Comparison of ENCODE assay signal across 1 cellular context in the genomic region with DNA sequence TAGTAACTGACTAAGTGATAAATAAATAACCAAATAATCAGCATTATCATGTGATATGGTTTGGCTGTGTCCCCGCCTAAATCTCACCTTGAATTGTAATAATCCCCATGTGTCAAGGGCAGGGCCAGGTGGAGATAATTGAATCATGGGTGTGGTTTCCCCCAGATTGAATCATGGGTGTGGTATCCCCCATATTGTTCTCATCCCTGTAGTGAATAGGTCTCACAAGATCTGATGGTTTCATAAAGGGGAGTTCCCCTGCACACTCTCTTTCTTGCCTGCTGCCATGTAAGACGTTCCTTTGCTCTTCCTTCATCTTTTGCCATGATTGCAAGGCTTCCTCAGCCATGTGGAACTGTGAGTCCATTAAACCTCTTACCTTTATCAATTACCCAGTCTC.
TF ChIP-seq lines count a peak whose summit lies in the region.

No MANE protein-coding gene starts in this region.

TF ChIP-seq in HEK293, 187 proteins besides CTCF, POLR2A, EP300 and RAD21 (continued from another document):
- TF ChIP-seq, protein P1, sequence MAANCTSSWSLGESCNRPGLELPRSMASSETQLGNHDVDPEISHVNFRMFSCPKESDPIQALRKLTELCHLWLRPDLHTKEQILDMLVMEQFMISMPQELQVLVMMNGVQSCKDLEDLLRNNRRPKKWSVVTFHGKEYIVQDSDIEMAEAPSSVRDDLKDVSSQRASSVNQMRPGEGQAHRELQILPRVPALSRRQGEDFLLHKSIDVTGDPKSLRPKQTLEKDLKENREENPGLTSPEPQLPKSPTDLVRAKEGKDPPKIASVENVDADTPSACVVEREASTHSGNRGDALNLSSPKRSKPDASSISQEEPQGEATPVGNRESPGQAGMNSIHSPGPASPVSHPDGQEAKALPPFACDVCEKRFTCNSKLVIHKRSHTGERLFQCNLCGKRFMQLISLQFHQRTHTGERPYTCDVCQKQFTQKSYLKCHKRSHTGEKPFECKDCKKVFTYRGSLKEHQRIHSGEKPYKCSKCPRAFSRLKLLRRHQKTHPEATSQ (tag by site-specific recombination; IDR thresholded peaks at IDR 0.05) = no peak
- TF ChIP-seq, protein P2, sequence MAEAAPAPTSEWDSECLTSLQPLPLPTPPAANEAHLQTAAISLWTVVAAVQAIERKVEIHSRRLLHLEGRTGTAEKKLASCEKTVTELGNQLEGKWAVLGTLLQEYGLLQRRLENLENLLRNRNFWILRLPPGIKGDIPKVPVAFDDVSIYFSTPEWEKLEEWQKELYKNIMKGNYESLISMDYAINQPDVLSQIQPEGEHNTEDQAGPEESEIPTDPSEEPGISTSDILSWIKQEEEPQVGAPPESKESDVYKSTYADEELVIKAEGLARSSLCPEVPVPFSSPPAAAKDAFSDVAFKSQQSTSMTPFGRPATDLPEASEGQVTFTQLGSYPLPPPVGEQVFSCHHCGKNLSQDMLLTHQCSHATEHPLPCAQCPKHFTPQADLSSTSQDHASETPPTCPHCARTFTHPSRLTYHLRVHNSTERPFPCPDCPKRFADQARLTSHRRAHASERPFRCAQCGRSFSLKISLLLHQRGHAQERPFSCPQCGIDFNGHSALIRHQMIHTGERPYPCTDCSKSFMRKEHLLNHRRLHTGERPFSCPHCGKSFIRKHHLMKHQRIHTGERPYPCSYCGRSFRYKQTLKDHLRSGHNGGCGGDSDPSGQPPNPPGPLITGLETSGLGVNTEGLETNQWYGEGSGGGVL (tag by site-specific recombination; IDR thresholded peaks at IDR 0.05) = no peak
- no peak for TF ChIP-seq EGR2 (tag by site-specific recombination; IDR thresholded peaks at IDR 0.05; ENCODE audit: low read depth)
- TF ChIP-seq SETDB1 (IDR thresholded peaks at IDR 0.05; ENCODE audit: insufficient read length, low read length) = peak; percentile 26
- TF ChIP-seq ZIC2 (tag by site-specific recombination; IDR thresholded peaks at IDR 0.05) = no peak
- TF ChIP-seq ZNF76 (tag by site-specific recombination; IDR thresholded peaks at IDR 0.05; ENCODE audit: borderline replicate concordance, low read depth) = no peak
- no peak for TF ChIP-seq ZNF571 (tag by site-specific recombination; IDR thresholded peaks at IDR 0.05)
TF ChIP-seq in HEK293: peak in this region for 1.
